ENCODE assay signal across 16 cellular contexts in genomic region chr20:33828326-33828834, GRCh38. TPM values are rescaled to one million over a fixed set of nuclear protein-coding genes. Genes with fewer than 3 reads are reported as not detected.
DNase-seq lines count a peak whose midpoint lies in the region; ATAC-seq and TF ChIP-seq lines count a peak whose summit lies in the region.
"Had no signal": no experiment of that assay in that cellular context is flagged by ENCODE, and none has a peak within 500 bp of the region (broad histone marks: within the 10 kb centered on the region; RNA-seq: fewer than 3 reads in every experiment).

No MANE protein-coding gene starts in this region.

- peak overlapping the region; percentile 12 for H3K27ac Mint-ChIP-seq in glutamatergic neuron (ENCODE audit: unreplicated experiment)
- H3K27ac Mint-ChIP-seq: activated CD4-positive, alpha-beta T cell treated with anti-CD3 and anti-CD28 coated beads, Interleukin-2, amount 10 ng/mL, durations not matched to agents 24 days and 14 days had no signal

- H3K9ac ChIP-seq in BLaER1 = peak overlapping the region; percentile 49; the same call in 1 of the 2 replicates
- H3K9ac ChIP-seq: parathyroid adenoma, SK-N-SH had no signal

- H3K9me3 ChIP-seq in BLaER1 = no peaks in the 10 kb centered on the region
- no peaks in the 10 kb centered on the region for H3K9me3 ChIP-seq in OCI-LY7 (ENCODE audit: low read length)
- no peaks in the 10 kb centered on the region for H3K9me3 ChIP-seq in psoas muscle
- H3K9me3 ChIP-seq: SK-N-SH had no signal

- peaks cover 46% of the 10 kb centered on the region for H3K4me1 Mint-ChIP-seq in glutamatergic neuron (ENCODE audit: low read depth, unreplicated experiment)

- H3K27me3 ChIP-seq in BLaER1 (no peaks in the 10 kb centered on the region), psoas muscle (ENCODE audit: insufficient read depth in 3 of 3, low read length in 2 of 3) (no peaks in the 10 kb centered on the region)

- H3K4me1 ChIP-seq in BLaER1 = peaks cover 46% of the 10 kb centered on the region
- H3K4me1 ChIP-seq in OCI-LY7 (ENCODE audit: insufficient read depth, low read length, poor library complexity, severe bottlenecking) = peaks cover 40% of the 10 kb centered on the region
- H3K4me1 ChIP-seq in psoas muscle = peaks cover 79% of the 10 kb centered on the region

- H3K36me3 ChIP-seq in BLaER1 = peaks cover 37% of the 10 kb centered on the region
- H3K36me3 ChIP-seq in OCI-LY7 (ENCODE audit: insufficient read depth, low read length) = peaks cover 32% of the 10 kb centered on the region
- H3K36me3 ChIP-seq in psoas muscle (ENCODE audit: insufficient read depth in 1 of 2, low read depth in 1 of 2) = no peaks in the 10 kb centered on the region

- H2AFZ ChIP-seq in OCI-LY7 (ENCODE audit: low read length) = no peak overlapping the region
- H2AFZ ChIP-seq: parathyroid adenoma had no signal

- H3K4me3 ChIP-seq in BLaER1 (no peak overlapping the region), OCI-LY7 (ENCODE audit: low read depth, low read length, poor library complexity, severe bottlenecking) (peak overlapping the region; percentile 12), psoas muscle (peak overlapping the region; percentile 8)

- no peak overlapping the region for H3K4me3 Mint-ChIP-seq in glutamatergic neuron (ENCODE audit: unreplicated experiment)
- H3K4me3 Mint-ChIP-seq: activated CD4-positive, alpha-beta T cell treated with anti-CD3 and anti-CD28 coated beads, Interleukin-2, amount 10 ng/mL, durations not matched to agents 24 days and 14 days had no signal

- ATAC-seq in psoas muscle (peak; percentile 14 to 74 (median 62)), HG02840 (IDR thresholded peaks at IDR 0.05; ENCODE audit: low FRiP score, unreplicated experiment) (no peak), GM18870 (IDR thresholded peaks at IDR 0.05; ENCODE audit: unreplicated experiment) (no peak)
- ATAC-seq: left colon had no signal

- BruUV-seq in OCI-LY7 (replicated peaks; lab: Mats Ljungman, UMichigan) = no TSS peak

- no peaks in the 10 kb centered on the region for H3K9me2 ChIP-seq in OCI-LY7 (ENCODE audit: insufficient read depth, low read length)
- H3K9me2 ChIP-seq: SK-N-SH had no signal

- CTCF ChIA-PET in OCI-LY7 (lab: Charles Lee; ENCODE audit: unreplicated experiment) = no interaction called here

- H4K20me1 ChIP-seq in BLaER1 = peaks cover 100% of the 10 kb centered on the region
- 0 out of 2 replicates have a peak, but pooled peaks cover 4% of the 10 kb centered on the region for H4K20me1 ChIP-seq in OCI-LY7 (ENCODE audit: insufficient read depth, low read length)

- H3K27me3 Mint-ChIP-seq in glutamatergic neuron (ENCODE audit: unreplicated experiment) = no peaks in the 10 kb centered on the region
- H3K27me3 Mint-ChIP-seq: activated CD4-positive, alpha-beta T cell treated with anti-CD3 and anti-CD28 coated beads, Interleukin-2, amount 10 ng/mL, durations not matched to agents 24 days and 14 days had no signal

- POLR2A ChIA-PET in OCI-LY7 (lab: Charles Lee) = interaction anchor here (1.6 kb wide), 1 partner anchor 16 kb away, joined by 5 read pairs; no protein-coding TSS in a partner anchor

- peak overlapping the region; percentile 75 for H3K4me2 ChIP-seq in BLaER1
- peak overlapping the region; percentile 54 for H3K4me2 ChIP-seq in OCI-LY7 (ENCODE audit: low read length)
- H3K4me2 ChIP-seq: SK-N-SH had no signal

- intact Hi-C loops in OCI-LY7 (cut with micrococcal nuclease; ENCODE audit: unreplicated experiment) = no loop called here
- intact Hi-C loops in psoas muscle (cut with DNase I) = no loop called here

- no peaks in the 10 kb centered on the region for H3K36me3 Mint-ChIP-seq in glutamatergic neuron (ENCODE audit: unreplicated experiment)

- peaks cover 74% of the 10 kb centered on the region for H3K79me2 ChIP-seq in OCI-LY7 (ENCODE audit: insufficient read depth, low read depth, low read length)

- TF ChIP-seq CTCF in OCI-LY7 (conservative IDR thresholded peaks at IDR 0.05; ENCODE audit: low read length) (no peak), glutamatergic neuron (IDR thresholded peaks at IDR 0.05; ENCODE audit: partially characterized antibody, unreplicated experiment) (no peak), psoas muscle (IDR thresholded peaks at IDR 0.05) (no peak)

- H3K27ac ChIP-seq in BLaER1 = peak overlapping the region; percentile 67
- H3K27ac ChIP-seq in OCI-LY7 (ENCODE audit: low read depth, low read length, poor library complexity, severe bottlenecking) = peak overlapping the region; percentile 52
- H3K27ac ChIP-seq in psoas muscle = peak overlapping the region; percentile 77
- H3K27ac ChIP-seq: parathyroid adenoma had no signal

- WGBS in psoas muscle, 3 donors = 21 to 34% (median 28%) methylated on average over 9 of the region's 9 CpGs

- DNase-seq in OCI-LY7 (ENCODE audit: low spot score) = peak; percentile 39
- no peak for DNase-seq in glutamatergic neuron
- DNase-seq in psoas muscle = no peak
- DNase-seq in DMS53 treated with DMSO at 0.1 percent for 48 hours (lab: John Stamatoyannopoulos, UW; ENCODE audit: unreplicated experiment) = no peak
- no peak for DNase-seq in activated naive CD4-positive, alpha-beta T cell treated with anti-CD3 and anti-CD28 coated beads, Interleukin-2, amount 50 U/mL, for 16 hours
- DNase-seq: activated CD4-positive, alpha-beta T cell treated with anti-CD3 and anti-CD28 coated beads, Interleukin-2, amount 10 ng/mL, durations not matched to agents 24 days and 14 days; activated gamma-delta T cell treated with Interleukin-2 at 50 U/mL for 16 hours; cortex of kidney; foreskin melanocyte; left colon; NCI-H526 treated with DMSO at 0.1 percent for 48 hours; SK-N-SH had no signal

- peaks cover 10% of the 10 kb centered on the region for H3K9me3 Mint-ChIP-seq in glutamatergic neuron (ENCODE audit: unreplicated experiment)
- H3K9me3 Mint-ChIP-seq: activated CD4-positive, alpha-beta T cell treated with anti-CD3 and anti-CD28 coated beads, Interleukin-2, amount 10 ng/mL, durations not matched to agents 24 days and 14 days had no signal

RNA-seq across cellular contexts. Expression of gene CHMP4B, which starts 17.2 kb away (rescaled TPM):
- total RNA-seq in OCI-LY7 (2014; rRNA removed; shearing (Covaris generic)) = 32.4 and 46.6 TPM in 2 replicates
- total RNA-seq in OCI-LY7 (2022) (80.4 and 84.2 TPM in 2 replicates), glutamatergic neuron (ENCODE audit: unreplicated experiment) (46.4 TPM), psoas muscle (100 to 1,000 TPM in 3 of 4 donors, 10 to 100 TPM in 1; 72.5 to 151 (median 119) TPM)
- 100 to 1,000 TPM; 165 to 267 (median 226) TPM for polyA plus RNA-seq in psoas muscle

Comparison
In these comparisons a context has a peak if more than half of its experiments do, and no peak if none do; other contexts are left out.
1. ATAC-seq: peak in psoas muscle (4 of 4); none in HG02840 (single experiment) and GM18870 (single experiment).
2. Peak in every context shown above with its lines, with median percentiles within 50 percentile points of each other: H3K27ac ChIP-seq.